26 cellular contexts compared by ENCODE assay signal in the genomic region with DNA sequence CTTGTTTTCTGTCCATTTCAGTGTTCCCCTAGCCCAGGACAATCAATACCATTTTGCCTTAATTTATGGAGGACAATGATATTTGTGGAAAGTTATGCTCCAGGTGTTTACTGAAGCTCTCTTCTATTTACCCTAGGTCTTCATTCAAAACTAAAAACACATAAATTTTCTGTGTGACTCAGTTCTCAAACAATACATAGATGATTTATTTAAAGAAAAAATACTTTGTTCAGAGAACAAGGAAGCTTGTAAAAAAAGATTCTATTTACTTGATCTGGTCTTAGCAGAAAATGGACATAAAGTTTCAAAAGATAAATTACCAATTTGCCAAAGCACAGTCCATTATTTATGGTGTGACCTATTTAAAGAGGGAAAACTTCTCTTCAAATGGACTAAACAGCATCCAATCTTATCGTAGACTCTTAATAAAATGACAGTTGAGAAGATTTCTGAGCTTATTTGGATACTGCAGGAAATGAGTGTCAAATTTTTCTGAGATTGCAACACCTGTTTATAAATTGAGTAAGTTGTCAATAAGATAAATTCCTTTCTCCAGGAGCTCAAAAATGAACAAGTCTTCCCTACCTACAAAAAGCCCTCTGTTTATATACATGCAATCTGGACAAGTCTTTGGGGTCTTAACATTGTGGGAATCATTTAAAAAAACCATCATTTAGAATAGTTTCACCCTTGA.
"Had no signal": no experiment of that assay in that cellular context is flagged by ENCODE, and none has a peak within 500 bp of the region (broad histone marks: within the 10 kb centered on the region; RNA-seq: fewer than 3 reads in every experiment).

No MANE protein-coding gene starts in this region.

- H3K4me3 ChIP-seq: coronary artery, lung, mucosa of descending colon, pancreas, right atrium auricular region, smooth muscle cell, suprapubic skin, transverse colon, upper lobe of right lung, uterus had no signal

- H3K27ac Mint-ChIP-seq: effector memory CD8-positive, alpha-beta T cell; memory B cell; naive B cell; natural killer cell treated with Interleukin-12 subunit alpha and Interleukin-12 subunit beta and Interleukin-15 and Interleukin-18, amount 100 ng/mL, for 72 hours; stimulated activated naive CD8-positive, alpha-beta T cell treated with anti-CD3 and anti-CD28 coated beads, Interleukin-15, amount 100 ng/mL, for 72 hours had no signal

- H3K27me3 ChIP-seq: neutrophil, pancreas, right atrium auricular region, suprapubic skin, transverse colon, upper lobe of right lung, uterus had no signal

- H3K4me3 Mint-ChIP-seq: effector memory CD8-positive, alpha-beta T cell; memory B cell; naive B cell; natural killer cell treated with Interleukin-12 subunit alpha and Interleukin-12 subunit beta and Interleukin-15 and Interleukin-18, amount 100 ng/mL, for 72 hours; neural crest cell; stimulated activated naive CD8-positive, alpha-beta T cell treated with anti-CD3 and anti-CD28 coated beads, Interleukin-15, amount 100 ng/mL, for 72 hours had no signal

- FAIRE-seq: endometrium, frontal cortex, kidney, pancreas had no signal

- H3K27ac ChIP-seq: coronary artery, neutrophil, pancreas, right atrium auricular region, suprapubic skin, transverse colon, upper lobe of right lung, uterus had no signal

- H3K36me3 Mint-ChIP-seq: memory B cell; naive B cell; natural killer cell treated with Interleukin-12 subunit alpha and Interleukin-12 subunit beta and Interleukin-15 and Interleukin-18, amount 100 ng/mL, for 72 hours had no signal

- H3K27me3 Mint-ChIP-seq: effector memory CD8-positive, alpha-beta T cell; memory B cell; natural killer cell treated with Interleukin-12 subunit alpha and Interleukin-12 subunit beta and Interleukin-15 and Interleukin-18, amount 100 ng/mL, for 72 hours; stimulated activated naive CD8-positive, alpha-beta T cell treated with anti-CD3 and anti-CD28 coated beads, Interleukin-15, amount 100 ng/mL, for 72 hours had no signal

- DNase-seq: dermis blood vessel endothelial cell; effector memory CD8-positive, alpha-beta T cell; kidney; mucosa of descending colon; naive B cell; pancreas; stimulated activated CD4-positive, alpha-beta T cell treated with anti-CD3 and anti-CD28 coated beads, Interleukin-12 subunit alpha, Interleukin-12 subunit beta, amount 100 ng/mL, for 4 hours; stimulated activated CD4-positive, alpha-beta T cell treated with anti-CD3 and anti-CD28 coated beads, Interleukin-1b, Interleukin-23, amount 100 ng/mL, for 48 hours; stimulated activated CD4-positive, alpha-beta T cell treated with anti-CD3 and anti-CD28 coated beads, Interleukin-4, amount 100 ng/mL, for 1 hour; stimulated activated CD8-positive, alpha-beta memory T cell treated with anti-CD3 and anti-CD28 coated beads, Interleukin-4, amount 100 ng/mL, for 48 hours; stimulated activated naive CD4-positive, alpha-beta T cell; stimulated activated naive CD8-positive, alpha-beta T cell treated with anti-CD3 and anti-CD28 coated beads, Interleukin-15, amount 100 ng/mL, for 72 hours; transverse colon; upper lobe of right lung; uterus had no signal

- H3K4me1 Mint-ChIP-seq: memory B cell; naive B cell; neural crest cell; stimulated activated naive CD8-positive, alpha-beta T cell treated with anti-CD3 and anti-CD28 coated beads, Interleukin-15, amount 100 ng/mL, for 72 hours had no signal

- H3K9me3 Mint-ChIP-seq: memory B cell, naive B cell, neural crest cell had no signal
